In the genomic region with DNA sequence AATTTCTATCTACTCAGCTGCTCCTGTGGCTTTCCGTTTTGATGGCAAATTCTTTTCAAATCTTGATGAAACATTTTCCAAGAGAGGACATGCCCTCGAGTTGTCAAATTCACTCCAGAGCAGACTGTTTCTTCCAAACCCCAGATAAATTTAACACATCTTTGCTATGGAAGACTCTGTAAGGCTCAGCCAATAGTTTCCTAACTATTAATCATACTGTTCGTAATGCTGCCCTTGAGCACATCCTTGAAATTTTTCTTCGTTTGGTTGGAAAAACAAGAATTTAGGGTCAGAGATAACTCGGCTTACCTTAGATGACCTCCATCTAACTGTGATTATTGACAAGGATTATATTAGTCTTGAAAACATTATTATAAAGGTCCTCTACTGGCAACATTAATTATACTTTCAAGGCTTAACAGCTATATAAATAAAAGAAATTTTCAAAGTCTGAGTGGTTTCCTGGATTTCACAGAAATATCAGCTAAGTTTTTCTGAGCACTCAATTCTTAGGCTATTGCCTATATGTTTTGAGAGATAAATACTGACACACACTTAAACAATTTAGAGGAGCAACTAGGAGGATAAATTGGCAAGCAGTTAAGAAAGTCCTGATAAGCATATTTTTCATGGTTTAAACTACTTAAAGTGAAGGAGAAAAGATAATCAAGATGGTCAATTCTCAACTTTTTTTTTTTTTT, we compare ENCODE assay signal across 14 cellular contexts. TPM values are rescaled to one million over a fixed set of nuclear protein-coding genes. Genes with fewer than 3 reads are reported as not detected.
"Had no signal": no experiment of that assay in that cellular context is flagged by ENCODE, and none has a peak within 500 bp of the region (broad histone marks: within the 10 kb centered on the region; RNA-seq: fewer than 3 reads in every experiment).

No MANE protein-coding gene starts in this region.

- H3K36me3 ChIP-seq: colonic mucosa, thyroid gland, uterus had no signal

- H3K27me3 ChIP-seq: ascending aorta, right atrium auricular region, thyroid gland, uterus had no signal

- DNase-seq: activated CD4-positive, alpha-beta T cell treated with anti-CD3 and anti-CD28 coated beads, Interleukin-2, amount 50 U/mL, for 4 hours; activated effector memory CD4-positive, alpha-beta T cell treated with anti-CD3 and anti-CD28 coated beads, Interleukin-2, amount 50 U/mL, for 16 hours; activated T-cell treated with anti-CD3 and anti-CD28 coated beads, Interleukin-2, amount 50 U/mL, for 24 hours; colonic mucosa; lower lobe of right lung; naive B cell; posterior cingulate gyrus; thyroid gland; uterus had no signal

- H3K4me3 ChIP-seq: ascending aorta, colonic mucosa, lower lobe of right lung, right atrium auricular region, smooth muscle cell, thyroid gland, uterus had no signal

- ATAC-seq: activated CD4-positive, CD25-positive, alpha-beta regulatory T cell treated with anti-CD3 and anti-CD28 coated beads, Interleukin-2, amount 50 U/mL, for 24 hours; lower lobe of right lung; stimulated activated effector memory CD8-positive, alpha-beta T cell treated with anti-CD3 and anti-CD28 coated beads, Interleukin-12 subunit alpha, Interleukin-12 subunit beta, amount 100 ng/mL, for 72 hours had no signal

- H3K27ac ChIP-seq: colonic mucosa, lower lobe of right lung, right atrium auricular region, thyroid gland had no signal

- H3K4me1 ChIP-seq: colonic mucosa, uterus had no signal

- H3K9me3 ChIP-seq: ascending aorta, colonic mucosa, lower lobe of right lung, right atrium auricular region, thyroid gland, uterus had no signal

- H3K4me2 ChIP-seq: smooth muscle cell had no signal

RNA-seq across cellular contexts. Expression of a gene that starts 2.5 kb away (rescaled TPM):
- total RNA-seq: lower lobe of right lung, smooth muscle cell had no signal
